ENCODE assay signal across 14 cellular contexts in the genomic region with DNA sequence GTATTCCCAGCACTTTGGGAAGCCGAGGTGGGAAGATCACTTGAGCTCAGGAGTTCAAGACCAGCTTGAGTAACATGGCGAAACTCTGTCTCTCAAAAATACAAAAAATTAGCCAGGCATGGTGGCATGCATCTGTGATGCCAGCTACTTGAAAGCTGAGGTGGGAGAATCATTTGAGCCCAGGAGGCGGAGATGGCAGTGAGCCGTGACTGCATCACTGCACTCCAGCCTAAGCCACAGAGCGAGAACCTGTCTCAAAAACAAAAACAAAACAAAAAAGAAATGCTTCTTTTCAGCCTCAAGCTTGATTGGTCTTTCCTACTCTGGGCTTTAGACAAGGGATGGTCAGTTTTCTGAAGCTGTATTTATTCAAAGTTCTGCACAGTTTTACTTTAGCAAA. TPM values are rescaled to one million over a fixed set of nuclear protein-coding genes. Genes with fewer than 3 reads are reported as not detected.
DNase-seq lines count a peak whose midpoint lies in the region; ATAC-seq and TF ChIP-seq lines count a peak whose summit lies in the region.
"Had no signal": no experiment of that assay in that cellular context is flagged by ENCODE, and none has a peak within 500 bp of the region (broad histone marks: within the 10 kb centered on the region; RNA-seq: fewer than 3 reads in every experiment).

No MANE protein-coding gene starts in this region.

- no peaks in the 10 kb centered on the region for H3K9me3 ChIP-seq in thymus (ENCODE audit: control insufficient read depth)

- intact Hi-C loops in Right ventricle myocardium inferior (cut with DNase I): no loop called here

- H3K4me1 ChIP-seq in thymus (ENCODE audit: control insufficient read depth, insufficient read depth, low read length): peaks cover 16% of the 10 kb centered on the region

- peak overlapping the region; percentile 0 for H3K4me3 ChIP-seq in thymus (ENCODE audit: low read length)

- WGBS in thymus: 41% methylated on average over 5 of the region's 5 CpGs

- no peak for TF ChIP-seq CTCF in GM10266 (IDR thresholded peaks at IDR 0.05; ENCODE audit: control insufficient read depth, insufficient read depth, low read depth, missing control alignments)

- H3K27ac ChIP-seq in thymus (ENCODE audit: low read depth): peak overlapping the region; percentile 56

- ATAC-seq in GM19324 (IDR thresholded peaks at IDR 0.05; ENCODE audit: low FRiP score, unreplicated experiment) (peak; percentile 56), HG02642 (IDR thresholded peaks at IDR 0.05; ENCODE audit: poor library complexity, unreplicated experiment) (peak; percentile 51), HG03460 (IDR thresholded peaks at IDR 0.05; ENCODE audit: unreplicated experiment) (peak; percentile 46), Right ventricle myocardium inferior (no peak)

- DNase-seq in GM10266 (ENCODE audit: extremely low spot score): no peak
- no peak for DNase-seq in Right ventricle myocardium inferior (ENCODE audit: missing footprints)
- DNase-seq in MV-4-11 (lab: John Stamatoyannopoulos, UW): no peak
- DNase-seq in NCI-H524 treated with DMSO at 0.1 percent for 48 hours (lab: John Stamatoyannopoulos, UW): no peak
- DNase-seq: activated naive CD8-positive, alpha-beta T cell treated with anti-CD3 and anti-CD28 coated beads, Interleukin-2, amount 10 ng/mL, durations not matched to agents 7 days and 5 days; cortex of kidney; foreskin melanocyte; NCI-H1105 treated with DMSO at 0.1 percent for 48 hours; NCI-H82; trophoblast cell had no signal

- no peaks in the 10 kb centered on the region for H3K36me3 ChIP-seq in thymus (ENCODE audit: control insufficient read depth, insufficient read depth)

- no peaks in the 10 kb centered on the region for H3K27me3 ChIP-seq in thymus (ENCODE audit: control insufficient read depth, insufficient read depth)

RNA-seq across cellular contexts. Expression of gene DHRSX, which starts 15.8 kb away (rescaled TPM):
- 11.2 TPM for polyA plus RNA-seq in thymus
- 31.0 TPM for total RNA-seq in Right ventricle myocardium inferior

RNA-seq across cellular contexts. Expression of gene ZBED1, which starts 15.8 kb away (rescaled TPM):
- 23.7 TPM for polyA plus RNA-seq in thymus
- 64.8 TPM for total RNA-seq in Right ventricle myocardium inferior
